In the genomic region with DNA sequence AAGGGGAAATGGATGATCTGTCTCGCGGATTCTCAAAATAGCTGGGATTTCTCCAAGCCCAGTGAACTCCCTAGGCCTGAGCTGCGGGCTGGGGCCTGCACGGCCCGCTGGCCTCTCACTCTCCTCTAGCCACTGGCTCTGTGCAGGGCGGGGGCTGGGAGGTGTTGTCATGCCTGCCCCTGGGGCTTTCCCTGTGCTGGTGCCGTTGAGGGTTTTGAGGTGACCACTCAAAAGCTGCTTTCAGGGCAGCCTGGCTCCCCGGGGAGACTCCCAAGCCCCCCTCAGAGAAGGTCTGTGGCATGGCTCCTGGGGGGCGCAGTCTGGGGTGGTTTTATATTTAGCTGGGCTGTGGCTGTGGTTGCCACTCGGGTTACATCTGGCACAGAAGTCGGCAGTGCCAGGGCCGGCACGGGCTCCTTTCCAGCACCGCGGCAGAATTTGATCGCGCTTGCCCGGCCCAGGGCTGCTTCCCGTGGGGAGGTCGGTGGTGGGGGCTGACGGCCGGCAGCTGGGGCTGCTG, we compare ENCODE assay signal across 10 cellular contexts. TPM values are rescaled to one million over a fixed set of nuclear protein-coding genes. Genes with fewer than 3 reads are reported as not detected.
DNase-seq lines count a peak whose midpoint lies in the region; ATAC-seq, FAIRE-seq and TF ChIP-seq lines count a peak whose summit lies in the region.
"Had no signal": no experiment of that assay in that cellular context is flagged by ENCODE, and none has a peak within 500 bp of the region (broad histone marks: within the 10 kb centered on the region; RNA-seq: fewer than 3 reads in every experiment).

No MANE protein-coding gene starts in this region.

- H3K9me3 ChIP-seq in mucosa of stomach (ENCODE audit: control insufficient read depth, low read length) = no peaks in the 10 kb centered on the region
- no peaks in the 10 kb centered on the region for H3K9me3 ChIP-seq in uterus
- no peaks in the 10 kb centered on the region for H3K9me3 ChIP-seq in transverse colon

- ATAC-seq in esophagus mucosa = peak; percentile 20
- no peak for ATAC-seq in HG03045 (IDR thresholded peaks at IDR 0.05; ENCODE audit: unreplicated experiment)

- peak; percentile 77 for DNase-seq in DMS 273 (lab: John Stamatoyannopoulos, UW; ENCODE audit: unreplicated experiment)
- no peak for DNase-seq in DMS 273 treated with DMSO at 0.1 percent for 48 hours (lab: John Stamatoyannopoulos, UW)
- no peak for DNase-seq in uterus
- DNase-seq in GM12892 (ENCODE audit: insufficient read length) = no peak
- no peak for DNase-seq in transverse colon
- DNase-seq: activated B cell treated with CpG ODN at 0.5 μM for 24 hours had no signal

- in situ Hi-C loops in transverse colon (cut with MboI; ENCODE audit: low pct_ligation_motif_present in 1 of 4, low pct_unique_long_range_greater_than_20kb in 1 of 4, low sequenced_read_pairs in 3 of 4) = loop anchor here in 1 of 4 donors (25.0 kb wide), 1 partner anchor 325 kb away; a partner anchor contains a TSS

- H3K36me3 ChIP-seq in mucosa of stomach (ENCODE audit: control insufficient read depth, insufficient read depth, low read length) = no peaks in the 10 kb centered on the region
- no peaks in the 10 kb centered on the region for H3K36me3 ChIP-seq in uterus
- peaks cover 0 to 15% (median under 1%) of the 10 kb centered on the region in 4 donors for H3K36me3 ChIP-seq in transverse colon

- WGBS in transverse colon (ENCODE audit: low coverage in 1 of 2), 2 donors = 66% methylated on average over 11 of the region's 22 CpGs; no CpG with 5 or more reads in 1 of the 2 donors

- no peak for FAIRE-seq in GM12892 (lab: Jason Lieb, UNC)

- H3K27ac ChIP-seq in uterus (peak overlapping the region; percentile 39 to 60), transverse colon (peak overlapping the region in 2 of 4 donors; percentile 7 to 36)
- H3K27ac ChIP-seq: 22Rv1 had no signal

- no peak for TF ChIP-seq POLR2A in uterus (IDR thresholded peaks at IDR 0.05)
- TF ChIP-seq POLR2A in GM12892 (IDR thresholded peaks at IDR 0.05; ENCODE audit: low read depth, low read length) = no peak
- no peak for TF ChIP-seq POLR2A in transverse colon (IDR thresholded peaks at IDR 0.05)

- H3K4me3 ChIP-seq in mucosa of stomach (ENCODE audit: low read length) = no peak overlapping the region
- H3K4me3 ChIP-seq in uterus = no peak overlapping the region
- H3K4me3 ChIP-seq in transverse colon = no peak overlapping the region

- H3K9ac ChIP-seq in mucosa of stomach (ENCODE audit: low read length) = peak overlapping the region; percentile 22

- no peak for TF ChIP-seq EP300 in transverse colon (IDR thresholded peaks at IDR 0.05; ENCODE audit: low read depth)

- intact Hi-C loops in uterus (cut with DNase I; ENCODE audit: low total_unique reads) (no loop called here), transverse colon (cut with DNase I; ENCODE audit: low total_unique reads) (no loop called here)

- no peaks in the 10 kb centered on the region for H3K27me3 ChIP-seq in mucosa of stomach (ENCODE audit: control insufficient read depth, insufficient read depth, low read length)
- H3K27me3 ChIP-seq in uterus = no peaks in the 10 kb centered on the region
- no peaks in the 10 kb centered on the region for H3K27me3 ChIP-seq in transverse colon

- H3K4me1 ChIP-seq in mucosa of stomach (ENCODE audit: control insufficient read depth, insufficient read depth, low read length) = peaks cover 10% of the 10 kb centered on the region
- peaks cover 0 to 1% of the 10 kb centered on the region in 2 donors for H3K4me1 ChIP-seq in uterus
- H3K4me1 ChIP-seq in transverse colon = peaks cover 0 to 3% (median 2%) of the 10 kb centered on the region in 4 donors

- TF ChIP-seq CTCF in uterus (IDR thresholded peaks at IDR 0.05) (no peak), transverse colon (IDR thresholded peaks at IDR 0.05) (no peak)

RNA-seq across cellular contexts. Expression of a gene that starts 10.0 kb away (rescaled TPM):
- total RNA-seq in esophagus mucosa (186 TPM), uterus (100 to 1,000 TPM; 119 to 543 (median 221) TPM), transverse colon (100 to 1,000 TPM; 380 to 710 (median 454) TPM)
- 95.4 TPM for polyA plus RNA-seq in GM12892 (2012; ENCODE audit: missing spikeins)

RNA-seq across cellular contexts. Expression of a gene that starts 21.0 kb away (rescaled TPM):
- 0.20 TPM for total RNA-seq in esophagus mucosa
- total RNA-seq in uterus = under 1 TPM in 1 of 4 donors, not detected in 3; 0.55 TPM
- 67.4 TPM for polyA plus RNA-seq in GM12892 (2012; ENCODE audit: missing spikeins)
- total RNA-seq in transverse colon = 1 to 10 TPM in 1 of 4 donors, under 1 TPM in 1, not detected in 2; 0.41 to 4.9 TPM

RNA-seq across cellular contexts. Expression of a gene that starts 32.5 kb away (rescaled TPM):
- total RNA-seq in esophagus mucosa = 341 TPM
- total RNA-seq in uterus = 10 to 100 TPM in 3 of 4 donors, 1 to 10 TPM in 1; 4.6 to 68.2 (median 33.9) TPM
- 29.1 TPM for polyA plus RNA-seq in GM12892 (2012; ENCODE audit: missing spikeins)
- total RNA-seq in transverse colon = 100 to 1,000 TPM in 1 of 4 donors, 10 to 100 TPM in 3; 36.6 to 145 (median 69.3) TPM

RNA-seq across cellular contexts. Expression of a gene that starts 43.7 kb away (rescaled TPM):
- total RNA-seq in esophagus mucosa (337 TPM), uterus (10 to 100 TPM; 10.2 to 66.9 (median 40.6) TPM), transverse colon (100 to 1,000 TPM in 2 of 4 donors, 10 to 100 TPM in 2; 20.3 to 111 (median 93.8) TPM)
- polyA plus RNA-seq in GM12892 (2012; ENCODE audit: missing spikeins) = 23.8 TPM
